Comparison of ENCODE assay signal across 14 cellular contexts in genomic region chr15:79078003-79078402, GRCh38. TPM values are rescaled to one million over a fixed set of nuclear protein-coding genes. Genes with fewer than 3 reads are reported as not detected.
DNase-seq lines count a peak whose midpoint lies in the region; ATAC-seq, FAIRE-seq and TF ChIP-seq lines count a peak whose summit lies in the region.
"Had no signal": no experiment of that assay in that cellular context is flagged by ENCODE, and none has a peak within 500 bp of the region (broad histone marks: within the 10 kb centered on the region; RNA-seq: fewer than 3 reads in every experiment).

No MANE protein-coding gene starts in this region.

- H3K27ac ChIP-seq in BLaER1 = peak overlapping the region; percentile 92; the same call in 1 of the 2 replicates
- H3K27ac ChIP-seq in RWPE2 (ENCODE audit: poor library complexity, severe bottlenecking) = no peak overlapping the region
- no peak overlapping the region for H3K27ac ChIP-seq in brain microvascular endothelial cell
- H3K27ac ChIP-seq: GM23248 had no signal

- TF ChIP-seq CTCF in RWPE2 (IDR thresholded peaks at IDR 0.05; ENCODE audit: poor library complexity, severe bottlenecking) (no peak), brain microvascular endothelial cell (IDR thresholded peaks at IDR 0.05; ENCODE audit: low read depth, low read length, missing control alignments) (no peak)

- H3K4me3 ChIP-seq in BLaER1 (no peak overlapping the region), RWPE2 (ENCODE audit: severe bottlenecking) (no peak overlapping the region), brain microvascular endothelial cell (ENCODE audit: low read depth, low read length) (no peak overlapping the region)
- H3K4me3 ChIP-seq: GM23248, HAP-1 had no signal

- no peak for FAIRE-seq in GM12892 (lab: Jason Lieb, UNC)
- FAIRE-seq: A204.1 had no signal

- H3K4me1 ChIP-seq in BLaER1 (peaks cover 41% of the 10 kb centered on the region), RWPE2 (ENCODE audit: insufficient read depth, poor library complexity, severe bottlenecking) (no peaks in the 10 kb centered on the region)
- H3K4me1 ChIP-seq: HAP-1 had no signal

- intact Hi-C loops in posterior vena cava (cut with DNase I) = no loop called here

- in situ Hi-C loops in brain microvascular endothelial cell (cut with HindIII; ENCODE audit: low pct_ligation_motif_present, low sequenced_read_pairs) = no loop called here

- DNase-seq in RWPE2 (ENCODE audit: low spot score) = peak; percentile 46
- peak; percentile 44 for DNase-seq in posterior vena cava (ENCODE audit: low spot score)
- no peak for DNase-seq in GM12892 (ENCODE audit: insufficient read length)
- DNase-seq in kidney glomerular epithelial cell (lab: John Stamatoyannopoulos, UW) = no peak
- no peak for DNase-seq in brain microvascular endothelial cell
- DNase-seq: ACHN; Calu3; CD8-positive, alpha-beta T cell; DMS79 treated with DMSO at 0.1 percent for 48 hours; GF-D8; GM23248 had no signal

- H3K36me3 ChIP-seq in BLaER1 (no peaks in the 10 kb centered on the region), RWPE2 (ENCODE audit: low read depth) (no peaks in the 10 kb centered on the region), brain microvascular endothelial cell (replicated peaks) (no peaks in the 10 kb centered on the region)
- H3K36me3 ChIP-seq: HAP-1 had no signal

- no peaks in the 10 kb centered on the region for H3K27me3 ChIP-seq in BLaER1
- H3K27me3 ChIP-seq in RWPE2 (ENCODE audit: insufficient read depth, poor library complexity, severe bottlenecking) = peaks cover 4% of the 10 kb centered on the region
- H3K27me3 ChIP-seq in brain microvascular endothelial cell (replicated peaks) = no peaks in the 10 kb centered on the region

- H3K9ac ChIP-seq in BLaER1 = no peak overlapping the region
- H3K9ac ChIP-seq: GM23248 had no signal

- H3K4me2 ChIP-seq in BLaER1 = peak overlapping the region; percentile 80

- H3K9me3 ChIP-seq in BLaER1 = no peaks in the 10 kb centered on the region
- H3K9me3 ChIP-seq in RWPE2 (ENCODE audit: severe bottlenecking) = no peaks in the 10 kb centered on the region
- H3K9me3 ChIP-seq: HAP-1 had no signal

- ATAC-seq in RWPE2 (ENCODE audit: low read depth) = no peak
- ATAC-seq: CD8-positive, alpha-beta T cell had no signal

- TF ChIP-seq POLR2A in GM12892 (IDR thresholded peaks at IDR 0.05; ENCODE audit: low read depth, low read length) = no peak

- no peaks in the 10 kb centered on the region for H4K20me1 ChIP-seq in BLaER1

RNA-seq across cellular contexts. Expression of gene RASGRF1, which starts 12.6 kb away (rescaled TPM):
- total RNA-seq in posterior vena cava = under 1 TPM; 0.09 to 0.10 TPM
- polyA plus RNA-seq in GM12892 (2012; ENCODE audit: missing spikeins) = 4.3 TPM
- total RNA-seq: CD8-positive, alpha-beta T cell; GM23248 had no signal
- polyA plus RNA-seq: GM23248 had no signal

Comparison
In these comparisons a context has a peak if more than half of its experiments do, and no peak if none do; other contexts are left out.
1. DNase-seq: peak in RWPE2 (single experiment) and posterior vena cava (single experiment); none in GM12892 (single experiment), kidney glomerular epithelial cell (single experiment) and brain microvascular endothelial cell (single experiment).